Comparison of ENCODE assay signal across 3 cellular contexts in genomic region chr12:46884362-46884761, GRCh38.
"Had no signal": no experiment of that assay in that cellular context is flagged by ENCODE, and none has a peak within 500 bp of the region (broad histone marks: within the 10 kb centered on the region; RNA-seq: fewer than 3 reads in every experiment).

No MANE protein-coding gene starts in this region.

- ATAC-seq: GM12878 had no signal

- DNase-seq: GDM1, GF-D8 had no signal

- H3K4me3 ChIP-seq: GM12878 had no signal
